Comparison of ENCODE assay signal across 17 cellular contexts in the genomic region with DNA sequence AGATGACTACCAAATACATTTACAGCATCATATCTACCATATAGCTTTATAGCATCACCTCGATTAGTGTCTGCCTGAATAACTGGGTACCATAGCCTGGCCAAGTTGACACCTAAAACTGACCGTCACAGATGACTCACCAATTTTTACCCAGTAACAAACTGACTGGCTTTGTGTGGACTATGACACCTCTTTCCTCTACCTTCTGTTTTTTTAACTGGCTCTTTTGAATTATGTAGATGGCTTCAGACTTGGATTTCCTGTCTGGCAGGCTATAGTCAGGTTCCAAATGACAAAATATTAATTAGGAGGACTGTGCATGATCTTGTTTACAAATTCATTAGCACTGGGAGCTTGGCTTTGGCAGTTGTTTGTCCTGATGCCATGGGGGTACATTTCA.
DNase-seq lines count a peak whose midpoint lies in the region; ATAC-seq and TF ChIP-seq lines count a peak whose summit lies in the region.
"Had no signal": no experiment of that assay in that cellular context is flagged by ENCODE, and none has a peak within 500 bp of the region (broad histone marks: within the 10 kb centered on the region; RNA-seq: fewer than 3 reads in every experiment).

No MANE protein-coding gene starts in this region.

- H3K4me1 ChIP-seq in adipocyte (ENCODE audit: control insufficient read depth, insufficient read depth, low read length) (peaks cover 14% of the 10 kb centered on the region), foreskin keratinocyte (peaks cover 23% of the 10 kb centered on the region)

- no peak overlapping the region for H3K27ac Mint-ChIP-seq in naive thymus-derived CD8-positive, alpha-beta T cell
- H3K27ac Mint-ChIP-seq: activated CD4-positive, alpha-beta T cell treated with anti-CD3 and anti-CD28 coated beads, Interleukin-2, amount 10 ng/mL, durations not matched to agents 7 days and 5 days; activated naive CD4-positive, alpha-beta T cell treated with anti-CD3 and anti-CD28 coated beads, Interleukin-2, amount 50 U/mL, for 72 hours; CD14-positive monocyte had no signal

- ATAC-seq in foreskin keratinocyte (peak; percentile 43), GM21447 (IDR thresholded peaks at IDR 0.05; ENCODE audit: unreplicated experiment) (no peak)
- no peak for ATAC-seq in naive thymus-derived CD8-positive, alpha-beta T cell
- ATAC-seq: activated naive CD4-positive, alpha-beta T cell treated with anti-CD3 and anti-CD28 coated beads, Interleukin-2, amount 50 U/mL, for 72 hours; GM12878 had no signal

- H3K36me3 ChIP-seq in adipocyte (ENCODE audit: control insufficient read depth, insufficient read depth, low read length, severe bottlenecking): no peaks in the 10 kb centered on the region
- H3K36me3 ChIP-seq: sigmoid colon had no signal

- no peaks in the 10 kb centered on the region for H3K4me1 Mint-ChIP-seq in naive thymus-derived CD8-positive, alpha-beta T cell
- H3K4me1 Mint-ChIP-seq: activated CD4-positive, alpha-beta T cell treated with anti-CD3 and anti-CD28 coated beads, Interleukin-2, amount 10 ng/mL, durations not matched to agents 7 days and 5 days; CD14-positive monocyte had no signal

- H3K27ac ChIP-seq in foreskin keratinocyte: peak overlapping the region; percentile 40
- H3K27ac ChIP-seq: sigmoid colon had no signal

- H3K27me3 Mint-ChIP-seq in naive thymus-derived CD8-positive, alpha-beta T cell: peaks cover 0 to 10% (median 0%) of the 10 kb centered on the region in 5 donors
- H3K27me3 Mint-ChIP-seq: activated CD4-positive, alpha-beta T cell treated with anti-CD3 and anti-CD28 coated beads, Interleukin-2, amount 10 ng/mL, durations not matched to agents 7 days and 5 days had no signal

- DNase-seq in HT-29 (ENCODE audit: low spot score): peak; percentile 62
- DNase-seq in adipocyte (ENCODE audit: low read depth): no peak
- DNase-seq in foreskin keratinocyte: peak; percentile 44 to 62
- DNase-seq in DMS79 treated with DMSO at 0.1 percent for 48 hours (lab: John Stamatoyannopoulos, UW): no peak
- DNase-seq in NCI-H2029 (lab: John Stamatoyannopoulos, UW): no peak
- DNase-seq in naive thymus-derived CD8-positive, alpha-beta T cell: no peak
- DNase-seq: activated CD4-positive, alpha-beta T cell treated with anti-CD3 and anti-CD28 coated beads, Interleukin-2, amount 10 ng/mL, durations not matched to agents 7 days and 5 days; central memory CD4-positive, alpha-beta T cell; H7; NCI-H1092; NCI-H82; sigmoid colon; stimulated activated CD4-positive, alpha-beta T cell treated with anti-CD3 and anti-CD28 coated beads, Interleukin-4, amount 100 ng/mL, for 24 hours had no signal

- H3K27me3 ChIP-seq in adipocyte (replicated peaks; ENCODE audit: control insufficient read depth, insufficient read depth, low read length) (no peaks in the 10 kb centered on the region), foreskin keratinocyte (no peaks in the 10 kb centered on the region)
- H3K27me3 ChIP-seq: sigmoid colon had no signal

- H3K9me3 ChIP-seq in adipocyte (ENCODE audit: control insufficient read depth, low read length): no peaks in the 10 kb centered on the region
- H3K9me3 ChIP-seq: sigmoid colon had no signal

- H3K36me3 Mint-ChIP-seq in naive thymus-derived CD8-positive, alpha-beta T cell: no peaks in the 10 kb centered on the region
- H3K36me3 Mint-ChIP-seq: activated naive CD4-positive, alpha-beta T cell treated with anti-CD3 and anti-CD28 coated beads, Interleukin-2, amount 50 U/mL, for 72 hours; CD14-positive monocyte had no signal

- H3K9me3 Mint-ChIP-seq in naive thymus-derived CD8-positive, alpha-beta T cell: peaks cover 0 to 7% (median 2%) of the 10 kb centered on the region in 9 donors
- H3K9me3 Mint-ChIP-seq: activated CD4-positive, alpha-beta T cell treated with anti-CD3 and anti-CD28 coated beads, Interleukin-2, amount 10 ng/mL, durations not matched to agents 7 days and 5 days had no signal

- POLR2A ChIA-PET in naive thymus-derived CD8-positive, alpha-beta T cell (lab: Charles Lee): no interaction called here

- H3K4me3 ChIP-seq in adipocyte (ENCODE audit: low read length): peak overlapping the region; percentile 8
- H3K4me3 ChIP-seq: GM12878, sigmoid colon had no signal

- no peak for TF ChIP-seq CTCF in foreskin keratinocyte (conservative IDR thresholded peaks at IDR 0.05)

- H3K4me3 Mint-ChIP-seq in naive thymus-derived CD8-positive, alpha-beta T cell: no peak overlapping the region
- H3K4me3 Mint-ChIP-seq: activated CD4-positive, alpha-beta T cell treated with anti-CD3 and anti-CD28 coated beads, Interleukin-2, amount 10 ng/mL, durations not matched to agents 7 days and 5 days; CD14-positive monocyte had no signal

- H3K9ac ChIP-seq in adipocyte (ENCODE audit: low read length): peak overlapping the region; percentile 10

Comparison
In these comparisons a context has a peak if more than half of its experiments do, and no peak if none do; other contexts are left out.
1. DNase-seq: peak in HT-29 (single experiment) and foreskin keratinocyte (2 of 2); none in adipocyte (single experiment), DMS79 treated with DMSO at 0.1 percent for 48 hours (single experiment), NCI-H2029 (single experiment) and naive thymus-derived CD8-positive, alpha-beta T cell (0 of 10).